In the genomic region with DNA sequence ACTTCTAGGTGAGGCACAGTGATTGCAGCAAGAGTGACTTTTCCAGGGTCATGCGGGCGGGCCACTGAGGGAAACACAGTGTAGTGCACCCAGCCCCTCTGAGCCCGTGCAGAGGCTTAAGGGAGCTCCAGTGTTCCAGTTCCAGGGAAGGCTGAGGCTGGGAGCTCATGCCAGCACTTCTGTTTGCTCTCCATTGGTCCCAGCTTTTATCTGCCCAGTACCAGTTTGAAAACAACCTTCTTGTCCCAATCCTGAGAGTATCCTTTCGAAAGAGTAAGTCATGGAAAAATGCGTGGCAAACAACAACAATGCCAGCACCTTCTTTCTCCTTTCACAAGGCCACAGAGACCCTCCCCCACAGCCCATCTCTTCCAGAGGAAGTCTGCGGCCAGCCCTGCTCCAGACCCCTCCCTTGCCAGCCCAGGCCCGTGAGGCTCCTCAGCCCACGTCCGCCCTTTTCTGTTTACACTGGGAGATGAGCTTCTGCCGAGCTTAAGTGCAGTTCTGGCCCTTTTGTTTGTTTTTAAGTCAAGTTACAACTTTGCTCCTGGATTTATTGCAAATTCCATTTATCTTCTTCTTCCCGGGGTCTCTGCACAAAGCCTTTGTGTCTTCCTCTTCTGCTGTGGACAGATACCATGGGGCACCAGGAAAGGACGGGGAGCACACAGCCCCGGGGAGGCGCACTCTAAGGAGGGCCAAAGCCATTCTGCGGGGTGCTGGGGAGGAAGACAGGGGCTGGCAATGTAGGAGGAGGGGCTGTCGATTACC, we compare ENCODE assay signal across 9 cellular contexts.
DNase-seq lines count a peak whose midpoint lies in the region; ATAC-seq and TF ChIP-seq lines count a peak whose summit lies in the region.
"Had no signal": no experiment of that assay in that cellular context is flagged by ENCODE, and none has a peak within 500 bp of the region (broad histone marks: within the 10 kb centered on the region; RNA-seq: fewer than 3 reads in every experiment).

No MANE protein-coding gene starts in this region.

- peak overlapping the region; percentile 30 for H3K9ac ChIP-seq in mucosa of stomach (ENCODE audit: low read length)

- H3K4me3 Mint-ChIP-seq in activated CD4-positive, alpha-beta T cell treated with anti-CD3 and anti-CD28 coated beads, Interleukin-2, amount 10 ng/mL, durations not matched to agents 7 days and 5 days = peak overlapping the region; percentile 2

- no peaks in the 10 kb centered on the region for H3K9me3 ChIP-seq in mucosa of stomach (ENCODE audit: control insufficient read depth, low read length)
- H3K9me3 ChIP-seq in upper lobe of left lung = peaks cover 0 to 4% (median 0%) of the 10 kb centered on the region in 4 donors

- 41 to 45% methylated on average over 16 of the region's 16 CpGs for WGBS in upper lobe of left lung, 2 donors

- POLR2A ChIA-PET in activated CD4-positive, alpha-beta T cell treated with anti-CD3 and anti-CD28 coated beads, Interleukin-2, amount 10 ng/mL, durations not matched to agents 7 days and 5 days (lab: Charles Lee) = no interaction called here

- no peaks in the 10 kb centered on the region for H3K36me3 Mint-ChIP-seq in activated CD4-positive, alpha-beta T cell treated with anti-CD3 and anti-CD28 coated beads, Interleukin-2, amount 10 ng/mL, durations not matched to agents 7 days and 5 days (ENCODE audit: low read depth)

- H3K4me1 Mint-ChIP-seq in activated CD4-positive, alpha-beta T cell treated with anti-CD3 and anti-CD28 coated beads, Interleukin-2, amount 10 ng/mL, durations not matched to agents 7 days and 5 days = peaks cover 15% of the 10 kb centered on the region

- no peaks in the 10 kb centered on the region for H3K27me3 Mint-ChIP-seq in activated CD4-positive, alpha-beta T cell treated with anti-CD3 and anti-CD28 coated beads, Interleukin-2, amount 10 ng/mL, durations not matched to agents 7 days and 5 days

- H3K27ac Mint-ChIP-seq in activated CD4-positive, alpha-beta T cell treated with anti-CD3 and anti-CD28 coated beads, Interleukin-2, amount 10 ng/mL, durations not matched to agents 7 days and 5 days = peak overlapping the region; percentile 87

- peak; percentile 14 for DNase-seq in activated CD4-positive, alpha-beta T cell treated with anti-CD3 and anti-CD28 coated beads, Interleukin-2, amount 10 ng/mL, durations not matched to agents 7 days and 5 days
- DNase-seq in activated CD4-positive, alpha-beta T cell treated with anti-CD3 and anti-CD28 coated beads for 4 hours = no peak
- DNase-seq in dedifferentiated amniotic fluid mesenchymal stem cell (ENCODE audit: extremely low spot score) = peak; percentile 21
- DNase-seq in upper lobe of left lung = no peak
- no peak for DNase-seq in NCI-H146 (lab: John Stamatoyannopoulos, UW)
- DNase-seq in NCI-H187 treated with DMSO at 0.1 percent for 48 hours (lab: John Stamatoyannopoulos, UW) = no peak
- DNase-seq: effector CD4-positive, alpha-beta T cell had no signal

- no peak for TF ChIP-seq EP300 in upper lobe of left lung (IDR thresholded peaks at IDR 0.05)

- H3K4me1 ChIP-seq in mucosa of stomach (ENCODE audit: control insufficient read depth, insufficient read depth, low read length) (peaks cover 48% of the 10 kb centered on the region), upper lobe of left lung (peaks cover 31 to 41% (median 39%) of the 10 kb centered on the region in 4 donors)

- ATAC-seq in upper lobe of left lung (ENCODE audit: low FRiP score in 2 of 2) (peak in 1 of 2 donors; percentile 30), HG03460 (IDR thresholded peaks at IDR 0.05; ENCODE audit: unreplicated experiment) (no peak)

- TF ChIP-seq POLR2A in upper lobe of left lung (IDR thresholded peaks at IDR 0.05) = no peak

- H3K27ac ChIP-seq in upper lobe of left lung = peak overlapping the region; percentile 57 to 87 (median 78)

- TF ChIP-seq CTCF in upper lobe of left lung (IDR thresholded peaks at IDR 0.05) = no peak

- H3K36me3 ChIP-seq in mucosa of stomach (ENCODE audit: control insufficient read depth, insufficient read depth, low read length) = no peaks in the 10 kb centered on the region
- no peaks in the 10 kb centered on the region for H3K36me3 ChIP-seq in upper lobe of left lung

- no peaks in the 10 kb centered on the region for H3K27me3 ChIP-seq in mucosa of stomach (ENCODE audit: control insufficient read depth, insufficient read depth, low read length)
- H3K27me3 ChIP-seq in upper lobe of left lung = no peaks in the 10 kb centered on the region

- H3K9me3 Mint-ChIP-seq in activated CD4-positive, alpha-beta T cell treated with anti-CD3 and anti-CD28 coated beads, Interleukin-2, amount 10 ng/mL, durations not matched to agents 7 days and 5 days = peaks cover 9% of the 10 kb centered on the region

- H3K4me3 ChIP-seq in mucosa of stomach (ENCODE audit: low read length) (no peak overlapping the region), upper lobe of left lung (no peak overlapping the region)

- CTCF ChIA-PET in activated CD4-positive, alpha-beta T cell treated with anti-CD3 and anti-CD28 coated beads, Interleukin-2, amount 10 ng/mL, durations not matched to agents 7 days and 5 days (lab: Charles Lee) = no interaction called here

Comparison
In these comparisons a context has a peak if more than half of its experiments do, and no peak if none do; other contexts are left out.
1. DNase-seq: peak in activated CD4-positive, alpha-beta T cell treated with anti-CD3 and anti-CD28 coated beads, Interleukin-2, amount 10 ng/mL, durations not matched to agents 7 days and 5 days (single experiment) and dedifferentiated amniotic fluid mesenchymal stem cell (single experiment); none in activated CD4-positive, alpha-beta T cell treated with anti-CD3 and anti-CD28 coated beads for 4 hours (0 of 2), upper lobe of left lung (0 of 2), NCI-H146 (single experiment) and NCI-H187 treated with DMSO at 0.1 percent for 48 hours (single experiment).